In genomic region chr10:35424680-35425285, GRCh38 we compare ENCODE assay signal across 17 cellular contexts.
DNase-seq lines count a peak whose midpoint lies in the region; ATAC-seq and TF ChIP-seq lines count a peak whose summit lies in the region.
"Had no signal": no experiment of that assay in that cellular context is flagged by ENCODE, and none has a peak within 500 bp of the region (broad histone marks: within the 10 kb centered on the region; RNA-seq: fewer than 3 reads in every experiment).

No MANE protein-coding gene starts in this region.

- no peak overlapping the region for H2AFZ ChIP-seq in neural progenitor cell (replicated peaks)

- peak overlapping the region in 56 of 59 donors; percentile 7 to 92 (median 79) for H3K27ac ChIP-seq in dorsolateral prefrontal cortex
- no peak overlapping the region for H3K27ac ChIP-seq in neural progenitor cell
- H3K27ac ChIP-seq in transverse colon: peak overlapping the region; percentile 13 to 45 (median 28)
- H3K27ac ChIP-seq: ovary had no signal

- ATAC-seq in HG02840 (IDR thresholded peaks at IDR 0.05; ENCODE audit: low FRiP score, unreplicated experiment) (no peak), GM21786 (IDR thresholded peaks at IDR 0.05; ENCODE audit: unreplicated experiment) (no peak)

- H3K36me3 ChIP-seq in neural progenitor cell (no peaks in the 10 kb centered on the region), transverse colon (no peaks in the 10 kb centered on the region)
- H3K36me3 ChIP-seq: BE2C, ovary had no signal

- in situ Hi-C loops in transverse colon (cut with MboI; ENCODE audit: low pct_ligation_motif_present in 1 of 4, low pct_unique_long_range_greater_than_20kb in 1 of 4, low sequenced_read_pairs in 3 of 4): no loop called here

- TF ChIP-seq CTCF in LNCaP clone FGC (IDR thresholded peaks at IDR 0.05; ENCODE audit: control insufficient read depth, extremely low read depth, insufficient read depth) (no peak), dorsolateral prefrontal cortex (IDR thresholded peaks at IDR 0.05 in 54 of 56, conservative IDR thresholded peaks at IDR 0.05 in 2 of 56; ENCODE audit: low read depth in 1 of 56, partially characterized antibody in 56 of 56) (no peak), neural progenitor cell (IDR thresholded peaks at IDR 0.05) (no peak), transverse colon (IDR thresholded peaks at IDR 0.05) (no peak)

- H3F3A ChIP-seq in neural progenitor cell (ENCODE audit: low read depth): no peaks in the 10 kb centered on the region

- peaks cover 20% of the 10 kb centered on the region for H3K4me1 ChIP-seq in neural progenitor cell
- H3K4me1 ChIP-seq in transverse colon: peaks cover 15 to 53% (median 33%) of the 10 kb centered on the region in 4 donors
- H3K4me1 ChIP-seq: BE2C had no signal

- WGBS in transverse colon (ENCODE audit: low coverage in 1 of 2), 2 donors: 79 to 100% methylated on average over 1 to 8 of the region's 8 CpGs

- peaks cover 92% of the 10 kb centered on the region for H3K79me2 ChIP-seq in neural progenitor cell (ENCODE audit: low read depth)

- no peak overlapping the region for H3K4me3 Mint-ChIP-seq in neural progenitor cell
- H3K4me3 Mint-ChIP-seq: activated CD4-positive, alpha-beta T cell treated with anti-CD3 and anti-CD28 coated beads for 36 hours; IgD-negative memory B cell; mesothelial cell of epicardium; type B pancreatic cell had no signal

- no peak for TF ChIP-seq POLR2A in transverse colon (IDR thresholded peaks at IDR 0.05)

- H3K36me3 Mint-ChIP-seq in neural progenitor cell: no peaks in the 10 kb centered on the region
- H3K36me3 Mint-ChIP-seq: mesothelial cell of epicardium, type B pancreatic cell had no signal

- no peaks in the 10 kb centered on the region for H3K27me3 Mint-ChIP-seq in neural progenitor cell (ENCODE audit: insufficient read depth, low read depth)
- H3K27me3 Mint-ChIP-seq: activated CD4-positive, alpha-beta T cell treated with anti-CD3 and anti-CD28 coated beads for 36 hours; IgD-negative memory B cell; type B pancreatic cell had no signal

- H3K4me3 ChIP-seq in LNCaP clone FGC (ENCODE audit: low read depth, low read length) (no peak overlapping the region), dorsolateral prefrontal cortex (no peak overlapping the region), neural progenitor cell (no peak overlapping the region), transverse colon (no peak overlapping the region)
- H3K4me3 ChIP-seq: ovary had no signal

- intact Hi-C loops in dorsolateral prefrontal cortex (cut with DNase I) (no loop called here), transverse colon (cut with DNase I; ENCODE audit: low total_unique reads) (no loop called here), posterior vena cava (cut with DNase I) (no loop called here)

- peak; percentile 68 for DNase-seq in LNCaP clone FGC (ENCODE audit: low read depth)
- DNase-seq in dorsolateral prefrontal cortex: no peak
- DNase-seq in neural progenitor cell (ENCODE audit: low spot score): no peak
- DNase-seq in transverse colon: no peak
- DNase-seq in posterior vena cava (ENCODE audit: low spot score): no peak
- DNase-seq: activated CD4-positive, alpha-beta T cell treated with anti-CD3 and anti-CD28 coated beads for 36 hours; activated CD8-positive, alpha-beta memory T cell treated with anti-CD3 and anti-CD28 coated beads, Interleukin-2, amount 50 U/mL, for 48 hours; activated naive CD4-positive, alpha-beta T cell treated with anti-CD3 and anti-CD28 coated beads, Interleukin-2, amount 50 U/mL, for 16 hours; BE2C; DMS153; foreskin melanocyte; ovary had no signal

- no peak overlapping the region for H3K9ac ChIP-seq in neural progenitor cell

- TF ChIP-seq EP300 in transverse colon (IDR thresholded peaks at IDR 0.05; ENCODE audit: low read depth): no peak

- H3K9me3 Mint-ChIP-seq in neural progenitor cell: no peaks in the 10 kb centered on the region
- H3K9me3 Mint-ChIP-seq: IgD-negative memory B cell, mesothelial cell of epicardium, type B pancreatic cell had no signal

- peaks cover 67% of the 10 kb centered on the region for H3K4me1 Mint-ChIP-seq in neural progenitor cell

- H3K4me2 ChIP-seq in neural progenitor cell: no peak overlapping the region

- H3K27me3 ChIP-seq in dorsolateral prefrontal cortex (no peaks in the 10 kb centered on the region), neural progenitor cell (no peaks in the 10 kb centered on the region), transverse colon (no peaks in the 10 kb centered on the region)
- H3K27me3 ChIP-seq: BE2C, ovary had no signal

- peak overlapping the region; percentile 75 for H3K27ac Mint-ChIP-seq in neural progenitor cell
- H3K27ac Mint-ChIP-seq: activated CD4-positive, alpha-beta T cell treated with anti-CD3 and anti-CD28 coated beads for 36 hours; IgD-negative memory B cell; mesothelial cell of epicardium; type B pancreatic cell had no signal

- H3K9me3 ChIP-seq in neural progenitor cell (ENCODE audit: low read depth) (no peaks in the 10 kb centered on the region), transverse colon (no peaks in the 10 kb centered on the region)
- H3K9me3 ChIP-seq: BE2C, ovary had no signal

- peaks cover 48% of the 10 kb centered on the region for H4K20me1 ChIP-seq in neural progenitor cell (ENCODE audit: low read depth)
